ENCODE assay signal across 13 cellular contexts in the genomic region with DNA sequence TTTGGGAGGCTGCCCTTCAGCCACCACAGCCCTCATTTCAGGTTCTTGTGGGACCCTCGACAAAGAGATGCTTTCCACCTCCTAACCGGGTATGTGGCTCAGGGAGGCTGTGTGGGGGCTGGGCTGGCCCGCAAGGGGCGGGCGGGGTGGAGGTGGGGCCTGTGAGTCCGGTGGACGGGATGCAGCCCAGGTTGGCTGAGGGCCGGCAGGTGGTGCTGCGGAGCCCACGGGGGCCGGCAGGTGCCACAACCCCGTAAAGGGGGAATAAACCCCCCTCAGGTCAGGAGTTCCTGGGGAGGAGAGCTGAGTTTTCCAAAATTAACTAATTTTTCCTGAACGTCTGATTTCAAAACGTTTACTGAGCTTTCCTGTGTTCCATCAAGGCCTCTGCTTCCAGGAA. TPM values are rescaled to one million over a fixed set of nuclear protein-coding genes. Genes with fewer than 3 reads are reported as not detected.
A peak's percentile ranks its signal among the peaks of the same experiment; 100 is the strongest.
DNase-seq lines count a peak whose midpoint lies in the region; ATAC-seq, FAIRE-seq and TF ChIP-seq lines count a peak whose summit lies in the region.
"Had no signal": no experiment of that assay in that cellular context is flagged by ENCODE, and none has a peak within 500 bp of the region (broad histone marks: within the 10 kb centered on the region; RNA-seq: fewer than 3 reads in every experiment).

No MANE protein-coding gene starts in this region.

- H4K20me1 ChIP-seq in keratinocyte (ENCODE audit: control insufficient read depth, extremely low read depth, insufficient read depth, low read length), result no peaks in the 10 kb centered on the region

- DNase-seq in AG09319 (ENCODE audit: extremely low read depth, low read depth) (no peak), SK-MEL-5 (ENCODE audit: low read depth, low spot score) (peak; percentile 35), keratinocyte (ENCODE audit: low read depth, low spot score) (no peak), NCI-H446 treated with DMSO at 0.1 percent for 48 hours (lab: John Stamatoyannopoulos, UW) (no peak), middle frontal gyrus (ENCODE audit: extremely low spot score, low spot score) (no peak)
- DNase-seq: activated naive CD4-positive, alpha-beta T cell treated with anti-CD3 and anti-CD28 coated beads, Interleukin-2, amount 50 U/mL, for 16 hours; T-cell had no signal

- H3K4me3 ChIP-seq in keratinocyte (ENCODE audit: control insufficient read depth in 2 of 3, extremely low read depth in 1 of 3, insufficient read depth in 2 of 3, low read depth in 1 of 3, low read length in 3 of 3), result no peak overlapping the region
- H3K4me3 ChIP-seq: gastroesophageal sphincter had no signal

- no peaks in the 10 kb centered on the region for H3K36me3 ChIP-seq in keratinocyte (ENCODE audit: control insufficient read depth in 2 of 2, extremely low read depth in 1 of 2, insufficient read depth in 2 of 2, low read length in 2 of 2)
- H3K36me3 ChIP-seq: gastroesophageal sphincter had no signal

- H3K4me2 ChIP-seq in keratinocyte (ENCODE audit: control insufficient read depth, extremely low read depth, insufficient read depth, low read depth, low read length), result no peak overlapping the region

- H3K9me1 ChIP-seq in keratinocyte (ENCODE audit: control insufficient read depth, extremely low read depth, insufficient read depth, low read length), result no peaks in the 10 kb centered on the region

- TF ChIP-seq CTCF in AG09319 (IDR thresholded peaks at IDR 0.05; ENCODE audit: low read depth, low read length), result peak; percentile 7
- peak; percentile 60 for TF ChIP-seq CTCF in GM12872 (IDR thresholded peaks at IDR 0.05; ENCODE audit: insufficient read depth, low read depth, low read length)
- TF ChIP-seq CTCF in keratinocyte (optimal IDR thresholded peaks at IDR 0.05 in 1 of 3, IDR thresholded peaks at IDR 0.05 in 1 of 3, conservative IDR thresholded peaks at IDR 0.05 in 1 of 3; ENCODE audit: extremely low read depth in 1 of 3, insufficient read depth in 2 of 3, low read length in 3 of 3), result peak; percentile 22 to 73 (median 68)

- ATAC-seq in HG02610 (IDR thresholded peaks at IDR 0.05; ENCODE audit: unreplicated experiment) (no peak), GM21529 (IDR thresholded peaks at IDR 0.05; ENCODE audit: unreplicated experiment) (no peak)
- ATAC-seq: gastroesophageal sphincter, T-cell had no signal

- no peaks in the 10 kb centered on the region for H3K79me2 ChIP-seq in keratinocyte (ENCODE audit: control insufficient read depth, insufficient read depth, low read length)

- no peak overlapping the region for H3K9ac ChIP-seq in keratinocyte (ENCODE audit: control insufficient read depth, extremely low read depth, insufficient read depth, low read length)

- peaks cover 3% of the 10 kb centered on the region for H3K4me1 ChIP-seq in keratinocyte (ENCODE audit: control insufficient read depth, extremely low read depth, insufficient read depth, low read length)

- no peak overlapping the region for H3K27ac ChIP-seq in keratinocyte (ENCODE audit: control insufficient read depth, insufficient read depth, low read length)
- H3K27ac ChIP-seq: gastroesophageal sphincter had no signal

- no peak overlapping the region for H2AFZ ChIP-seq in keratinocyte (ENCODE audit: control insufficient read depth, low read length)

- in situ Hi-C loops in SK-MEL-5 (cut with HindIII; ENCODE audit: low pct_unique_long_range_greater_than_20kb, low sequenced_read_pairs), result no loop called here

- no peaks in the 10 kb centered on the region for H3K27me3 ChIP-seq in keratinocyte (ENCODE audit: control insufficient read depth, extremely low read depth, insufficient read depth, low read length)

- dilution Hi-C loops in keratinocyte (cut with MboI; ENCODE audit: extremely low pct_ligation_motif_present, low sequenced_read_pairs), result no loop called here

- no peak for FAIRE-seq in keratinocyte (lab: Jason Lieb, UNC)

- H3K9me3 ChIP-seq in keratinocyte (ENCODE audit: control insufficient read depth, low read depth, low read length), result no peaks in the 10 kb centered on the region
- H3K9me3 ChIP-seq: gastroesophageal sphincter had no signal

RNA-seq across cellular contexts. Expression of gene CIAO3, which starts 4.9 kb away (rescaled TPM):
- 28.6 and 34.3 TPM in 2 replicates for total RNA-seq in SK-MEL-5 (2014; rRNA removed; shearing (Covaris generic))
- polyA plus RNA-seq in SK-MEL-5 (2015; cell fraction: cytosol; rRNA removed), result 25.7 and 32.3 TPM in 2 replicates
- 99.7 and 116 TPM in 2 replicates for polyA plus RNA-seq in SK-MEL-5 (2015; cell fraction: nucleus; rRNA removed)
- 20.1 to 31.8 TPM (median 24.9 TPM) in 3 replicates for polyA plus RNA-seq in keratinocyte
- 9.8 TPM for polyA plus RNA-seq in keratinocyte (2011; ENCODE audit: low read depth)
- 12.7 and 15.8 TPM in 2 replicates for polyA plus RNA-seq in keratinocyte (2011; cell fraction: cytosol; rRNA removed)
- polyA plus RNA-seq in keratinocyte (2011; cell fraction: nucleus; rRNA removed), result 41.7 and 48.0 TPM in 2 replicates
- 18.9 and 20.5 TPM in 2 replicates for polyA plus RNA-seq in keratinocyte (2012; ENCODE audit: low replicate concordance)
- 15.5 to 43.6 TPM (median 17.4 TPM) in 3 replicates for polyA minus RNA-seq in keratinocyte
- polyA minus RNA-seq in keratinocyte (2011; cell fraction: cytosol; rRNA and poly(A)+ RNA removed), result 21.3 TPM
- 25.4 and 25.9 TPM in 2 replicates for polyA minus RNA-seq in keratinocyte (2011; cell fraction: nucleus; rRNA and poly(A)+ RNA removed)

RNA-seq across cellular contexts. Expression of gene MSLN, which starts 14.8 kb away (rescaled TPM):
- total RNA-seq in SK-MEL-5 (2014; rRNA removed; shearing (Covaris generic)), result not detected in 2 replicates
- polyA plus RNA-seq in SK-MEL-5 (2015; cell fraction: cytosol; rRNA removed), result not detected in 2 replicates
- polyA plus RNA-seq in SK-MEL-5 (2015; cell fraction: nucleus; rRNA removed), result not detected in 2 replicates
- polyA plus RNA-seq in keratinocyte, result 8.5 to 12.7 TPM (median 11.7 TPM) in 3 replicates
- 3.0 TPM for polyA plus RNA-seq in keratinocyte (2011; ENCODE audit: low read depth)
- 4.0 and 7.1 TPM in 2 replicates for polyA plus RNA-seq in keratinocyte (2011; cell fraction: cytosol; rRNA removed)
- polyA plus RNA-seq in keratinocyte (2011; cell fraction: nucleus; rRNA removed), result 18.7 and 24.6 TPM in 2 replicates
- polyA plus RNA-seq in keratinocyte (2012; ENCODE audit: low replicate concordance), result 8.4 and 11.5 TPM in 2 replicates
- 5.3 to 10.3 TPM (median 6.5 TPM) in 3 replicates for polyA minus RNA-seq in keratinocyte
- 9.8 TPM for polyA minus RNA-seq in keratinocyte (2011; cell fraction: cytosol; rRNA and poly(A)+ RNA removed)
- 13.1 and 15.7 TPM in 2 replicates for polyA minus RNA-seq in keratinocyte (2011; cell fraction: nucleus; rRNA and poly(A)+ RNA removed)
- total RNA-seq: H4, pulmonary artery endothelial cell had no signal

RNA-seq across cellular contexts. Expression of gene HAGHL, which starts 18.8 kb away (rescaled TPM):
- total RNA-seq in SK-MEL-5 (2014; rRNA removed; shearing (Covaris generic)), result 17.9 and 23.3 TPM in 2 replicates
- 19.3 and 22.1 TPM in 2 replicates for polyA plus RNA-seq in SK-MEL-5 (2015; cell fraction: cytosol; rRNA removed)
- 306 and 358 TPM in 2 replicates for polyA plus RNA-seq in SK-MEL-5 (2015; cell fraction: nucleus; rRNA removed)
- polyA plus RNA-seq in keratinocyte, result 6.8 to 30.7 TPM (median 8.0 TPM) in 3 replicates
- polyA plus RNA-seq in keratinocyte (2011; ENCODE audit: low read depth), result 4.2 TPM
- 2.5 and 10.9 TPM in 2 replicates for polyA plus RNA-seq in keratinocyte (2011; cell fraction: cytosol; rRNA removed)
- 53.3 and 72.7 TPM in 2 replicates for polyA plus RNA-seq in keratinocyte (2011; cell fraction: nucleus; rRNA removed)
- polyA plus RNA-seq in keratinocyte (2012; ENCODE audit: low replicate concordance), result 9.9 and 16.8 TPM in 2 replicates
- 0.93 to 3.6 TPM (median 2.0 TPM) in 3 replicates for polyA minus RNA-seq in keratinocyte
- polyA minus RNA-seq in keratinocyte (2011; cell fraction: cytosol; rRNA and poly(A)+ RNA removed), result 13.8 TPM
- polyA minus RNA-seq in keratinocyte (2011; cell fraction: nucleus; rRNA and poly(A)+ RNA removed), result 5.9 and 11.4 TPM in 2 replicates

RNA-seq across cellular contexts. Expression of gene CCDC78, which starts 19.5 kb away (rescaled TPM):
- total RNA-seq in SK-MEL-5 (2014; rRNA removed; shearing (Covaris generic)), result 17.7 and 18.1 TPM in 2 replicates
- polyA plus RNA-seq in SK-MEL-5 (2015; cell fraction: cytosol; rRNA removed), result 9.7 and 14.8 TPM in 2 replicates
- 592 and 812 TPM in 2 replicates for polyA plus RNA-seq in SK-MEL-5 (2015; cell fraction: nucleus; rRNA removed)
- 2.0 to 4.1 TPM (median 2.5 TPM) in 3 replicates for polyA plus RNA-seq in keratinocyte
- 3.0 TPM for polyA plus RNA-seq in keratinocyte (2011; ENCODE audit: low read depth)
- polyA plus RNA-seq in keratinocyte (2011; cell fraction: cytosol; rRNA removed), result 0.61 and 0.68 TPM in 2 replicates
- polyA plus RNA-seq in keratinocyte (2011; cell fraction: nucleus; rRNA removed), result 15.1 and 20.5 TPM in 2 replicates
- 2.0 and 2.4 TPM in 2 replicates for polyA plus RNA-seq in keratinocyte (2012; ENCODE audit: low replicate concordance)
- 0.56 to 1.4 TPM (median 0.73 TPM) in 3 replicates for polyA minus RNA-seq in keratinocyte
- polyA minus RNA-seq in keratinocyte (2011; cell fraction: cytosol; rRNA and poly(A)+ RNA removed), result not detected
- 0.70 and 2.4 TPM in 2 replicates for polyA minus RNA-seq in keratinocyte (2011; cell fraction: nucleus; rRNA and poly(A)+ RNA removed)

RNA-seq across cellular contexts. Expression of gene ANTKMT, which starts 24.8 kb away (rescaled TPM):
- total RNA-seq in SK-MEL-5 (2014; rRNA removed; shearing (Covaris generic)), result 18.6 and 18.7 TPM in 2 replicates
- polyA plus RNA-seq in SK-MEL-5 (2015; cell fraction: cytosol; rRNA removed), result 29.8 and 38.1 TPM in 2 replicates
- polyA plus RNA-seq in SK-MEL-5 (2015; cell fraction: nucleus; rRNA removed), result 61.7 and 75.8 TPM in 2 replicates
- polyA plus RNA-seq in keratinocyte, result 5.6 to 13.7 TPM (median 8.2 TPM) in 3 replicates
- polyA plus RNA-seq in keratinocyte (2011; ENCODE audit: low read depth), result 3.4 TPM
- polyA plus RNA-seq in keratinocyte (2011; cell fraction: cytosol; rRNA removed), result 2.4 and 10.4 TPM in 2 replicates
- 9.1 and 12.4 TPM in 2 replicates for polyA plus RNA-seq in keratinocyte (2011; cell fraction: nucleus; rRNA removed)
- polyA plus RNA-seq in keratinocyte (2012; ENCODE audit: low replicate concordance), result 9.1 and 19.8 TPM in 2 replicates
- 0.64 to 1.3 TPM (median 1.0 TPM) in 3 replicates for polyA minus RNA-seq in keratinocyte
- polyA minus RNA-seq in keratinocyte (2011; cell fraction: cytosol; rRNA and poly(A)+ RNA removed), result 13.8 TPM
- polyA minus RNA-seq in keratinocyte (2011; cell fraction: nucleus; rRNA and poly(A)+ RNA removed), result 2.6 and 4.3 TPM in 2 replicates

Comparison
In these comparisons a context has a peak if more than half of its experiments do, and no peak if none do; other contexts are left out.
1. CTCF ChIP-seq: peak in every context shown above with its lines; median percentile 68 in keratinocyte; 60 in GM12872; 7 in AG09319.